8 cellular contexts compared by ENCODE assay signal in genomic region chr15:69468241-69469121, GRCh38. TPM values are rescaled to one million over a fixed set of nuclear protein-coding genes. Genes with fewer than 3 reads are reported as not detected.
DNase-seq lines count a peak whose midpoint lies in the region; ATAC-seq and TF ChIP-seq lines count a peak whose summit lies in the region.

No MANE protein-coding gene starts in this region.

- H3K79me2 ChIP-seq in mammary epithelial cell (ENCODE audit: insufficient read depth, low read length): no peaks in the 10 kb centered on the region

- TF ChIP-seq CTCF in mammary epithelial cell (conservative IDR thresholded peaks at IDR 0.05 in 1 of 2, IDR thresholded peaks at IDR 0.05 in 1 of 2; ENCODE audit: extremely low read depth in 1 of 2, insufficient read depth in 1 of 2, low read depth in 1 of 2, low read length in 2 of 2) (no peak), osteocyte (IDR thresholded peaks at IDR 0.05) (no peak)

- no peaks in the 10 kb centered on the region for H3K9me3 Mint-ChIP-seq in osteocyte (ENCODE audit: unreplicated experiment)

- H3K27me3 ChIP-seq in mammary epithelial cell (ENCODE audit: insufficient read depth, low read length): no peaks in the 10 kb centered on the region

- peak; percentile 53 for DNase-seq in EL
- DNase-seq in NCI-H1930 (lab: John Stamatoyannopoulos, UW): peak; percentile 19 to 46
- DNase-seq in activated CD4-positive, CD25-positive, alpha-beta regulatory T cell treated with anti-CD3 and anti-CD28 coated beads, Interleukin-2, amount 50 U/mL, for 72 hours: peak; percentile 68
- peak; percentile 97 for DNase-seq in mammary epithelial cell
- peak; percentile 49 for DNase-seq in osteocyte (ENCODE audit: extremely low spot score, unreplicated experiment)
- DNase-seq in DMS114 treated with DMSO at 0.1 percent for 48 hours (lab: John Stamatoyannopoulos, UW; ENCODE audit: unreplicated experiment): no peak

- H3K27ac ChIP-seq in mammary epithelial cell (ENCODE audit: insufficient read depth, low read depth, low read length) (peak overlapping the region; percentile 55), urinary bladder (ENCODE audit: low read depth) (peak overlapping the region; percentile 52)

- H3K4me3 Mint-ChIP-seq in osteocyte (ENCODE audit: unreplicated experiment): no peak overlapping the region

- no peaks in the 10 kb centered on the region for H3K36me3 ChIP-seq in mammary epithelial cell (ENCODE audit: insufficient read depth, low read length)
- no peaks in the 10 kb centered on the region for H3K36me3 ChIP-seq in urinary bladder (ENCODE audit: insufficient read depth)

- CTCF ChIA-PET in mammary epithelial cell (lab: Charles Lee; ENCODE audit: low non-redundant PET): interaction anchor here (0.6 kb wide), 1 partner anchor 54 kb away, joined by 5 read pairs; no protein-coding TSS in a partner anchor

- no peak for ATAC-seq in GM21447 (IDR thresholded peaks at IDR 0.05; ENCODE audit: unreplicated experiment)

- in situ Hi-C loops in mammary epithelial cell (cut with MboI; ENCODE audit: low sequenced_read_pairs in 2 of 2): no loop called here

- no peaks in the 10 kb centered on the region for H3K36me3 Mint-ChIP-seq in osteocyte (ENCODE audit: unreplicated experiment)

- H3K4me1 Mint-ChIP-seq in osteocyte (ENCODE audit: unreplicated experiment): peaks cover 2% of the 10 kb centered on the region

- H3K4me1 ChIP-seq in mammary epithelial cell (ENCODE audit: insufficient read depth, low read length) (peaks cover 35% of the 10 kb centered on the region), urinary bladder (ENCODE audit: insufficient read depth) (peaks cover 1% of the 10 kb centered on the region)

- no TSS peak for BruUV-seq in mammary epithelial cell (replicated peaks; lab: Mats Ljungman, UMichigan)

- no peaks in the 10 kb centered on the region for H4K20me1 ChIP-seq in mammary epithelial cell (ENCODE audit: insufficient read depth, low read length)

- peak overlapping the region; percentile 18 for H3K9ac ChIP-seq in mammary epithelial cell (ENCODE audit: insufficient read depth, low read length)

- dilution Hi-C loops in mammary epithelial cell (cut with HindIII; ENCODE audit: low sequenced_read_pairs): no loop called here

- WGBS in mammary epithelial cell (ENCODE audit: low coverage, missing lambda C conversion rate): 51% methylated on average over 19 of the region's 19 CpGs
- 70% methylated on average over 19 of the region's 19 CpGs for WGBS in urinary bladder

- H3K4me3 ChIP-seq in mammary epithelial cell (replicated peaks in 1 of 3; ENCODE audit: insufficient read depth in 1 of 3, low read depth in 2 of 3, low read length in 3 of 3) (no peak overlapping the region), urinary bladder (ENCODE audit: low read depth, low read length) (no peak overlapping the region)

- H3K27me3 Mint-ChIP-seq in osteocyte (ENCODE audit: unreplicated experiment): no peaks in the 10 kb centered on the region

- peak overlapping the region; percentile 39 for H3K4me2 ChIP-seq in mammary epithelial cell (ENCODE audit: insufficient read depth, low read depth, low read length)

- intact Hi-C loops in mammary epithelial cell (cut with micrococcal nuclease): no loop called here

- H3K27ac Mint-ChIP-seq in osteocyte (ENCODE audit: unreplicated experiment): no peak overlapping the region

- no peaks in the 10 kb centered on the region for H3K9me3 ChIP-seq in mammary epithelial cell (replicated peaks; ENCODE audit: insufficient read depth, low read length)

- peak overlapping the region; percentile 46 for H2AFZ ChIP-seq in mammary epithelial cell (ENCODE audit: low read depth, low read length)

RNA-seq across cellular contexts. Expression of gene RPLP1, which starts 15.9 kb away (rescaled TPM):
- 1,000 to 10,000 TPM in 1 of 2 donors, 100 to 1,000 TPM in 1; 152 to 1,750 TPM for total RNA-seq in mammary epithelial cell
- polyA plus RNA-seq in mammary epithelial cell: 1,472 TPM
- polyA minus RNA-seq in mammary epithelial cell: 850 TPM
- total RNA-seq in osteocyte: 1,498 and 1,580 TPM in 2 replicates
- total RNA-seq in urinary bladder: 65.9 TPM
- 1,936 TPM for polyA plus RNA-seq in urinary bladder

RNA-seq across cellular contexts. Expression of gene KIF23, which starts 54.3 kb away (rescaled TPM):
- total RNA-seq in mammary epithelial cell: 10 to 100 TPM; 14.7 to 55.8 TPM
- polyA plus RNA-seq in mammary epithelial cell: 33.1 TPM
- 26.7 TPM for polyA minus RNA-seq in mammary epithelial cell
- 12.4 and 14.0 TPM in 2 replicates for total RNA-seq in osteocyte
- 32.5 TPM for total RNA-seq in urinary bladder
- polyA plus RNA-seq in urinary bladder: 0.79 TPM
